ENCODE assay signal across 22 cellular contexts in the genomic region with DNA sequence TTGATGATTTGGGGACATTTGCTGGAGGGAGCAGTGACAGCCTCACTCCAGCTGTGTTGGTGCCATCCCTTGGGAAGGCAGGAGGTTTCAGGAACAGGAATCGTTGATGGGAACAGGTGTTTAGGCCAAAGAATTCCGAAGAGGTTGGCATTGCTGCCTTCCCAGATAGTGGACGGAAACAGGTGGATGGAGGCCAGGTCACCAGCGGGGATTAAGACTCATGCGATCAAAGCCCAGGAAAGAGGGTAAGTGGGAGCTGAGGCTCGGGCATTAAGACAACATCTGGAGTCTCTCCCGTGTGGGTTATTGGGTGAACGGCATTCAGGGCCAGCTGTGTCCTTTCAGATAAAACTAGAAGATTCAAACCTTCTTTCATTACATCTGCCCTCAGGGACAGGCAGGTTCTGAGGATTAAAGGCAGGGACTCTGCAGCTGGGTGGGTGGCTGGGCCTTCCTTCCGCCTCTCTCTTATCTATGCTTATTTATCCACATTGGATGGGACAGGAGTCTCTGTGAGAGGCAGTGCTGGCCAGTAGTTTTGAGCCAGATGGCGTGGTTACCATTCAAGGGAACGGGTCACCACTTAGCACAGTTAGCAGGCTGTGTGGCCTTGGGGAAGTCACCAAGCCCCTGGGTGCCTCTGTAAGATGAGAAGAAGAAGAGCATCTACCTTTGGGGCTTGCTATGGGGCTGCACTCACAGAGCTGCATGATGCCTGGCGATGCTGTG.
DNase-seq lines count a peak whose midpoint lies in the region; ATAC-seq, FAIRE-seq and TF ChIP-seq lines count a peak whose summit lies in the region.
"Had no signal": no experiment of that assay in that cellular context is flagged by ENCODE, and none has a peak within 500 bp of the region (broad histone marks: within the 10 kb centered on the region; RNA-seq: fewer than 3 reads in every experiment).

No MANE protein-coding gene starts in this region.

- H3K36me3 ChIP-seq in SK-N-SH (replicated peaks in 1 of 2; ENCODE audit: control insufficient read depth in 1 of 2, insufficient read depth in 2 of 2, low read length in 1 of 2): no peaks in the 10 kb centered on the region
- H3K36me3 ChIP-seq in K562 (ENCODE audit: control insufficient read depth, insufficient read depth, low read length): no peaks in the 10 kb centered on the region
- no peaks in the 10 kb centered on the region for H3K36me3 ChIP-seq in spleen

- CTCF ChIA-PET in SK-N-SH (lab: Yijun Ruan, JAX): interaction anchor here (1.0 to 11.3 kb wide), 7 partner anchors 8 to 438 kb away, joined by 3 to 125 read pairs (median 4); no protein-coding TSS in a partner anchor
- CTCF ChIA-PET in K562 (lab: Yijun Ruan, JAX; ENCODE audit: low intra/inter-chr PET ratio): no interaction called here

- intact Hi-C loops in K562 (cut with micrococcal nuclease): no loop called here
- intact Hi-C loops in spleen (cut with DNase I; ENCODE audit: low total_unique reads): no loop called here

- no peaks in the 10 kb centered on the region for H3K9me1 ChIP-seq in K562 (ENCODE audit: control insufficient read depth, insufficient read depth, low read length)

- H3K9me2 ChIP-seq in SK-N-SH: no peaks in the 10 kb centered on the region

- no peaks in the 10 kb centered on the region for H3K79me2 ChIP-seq in SK-N-SH (ENCODE audit: insufficient read depth)
- no peaks in the 10 kb centered on the region for H3K79me2 ChIP-seq in K562 (ENCODE audit: control insufficient read depth, insufficient read depth, low read length)

- TF ChIP-seq CTCF in SK-N-SH (IDR thresholded peaks at IDR 0.05): no peak
- TF ChIP-seq CTCF in K562 (IDR thresholded peaks at IDR 0.05 in 2 of 3, conservative IDR thresholded peaks at IDR 0.05 in 1 of 3; ENCODE audit: insufficient read depth in 2 of 3, low read depth in 1 of 3, low read length in 3 of 3): no peak
- no peak for TF ChIP-seq CTCF in spleen (IDR thresholded peaks at IDR 0.05 in 8 of 11, conservative IDR thresholded peaks at IDR 0.05 in 3 of 11)

- TF ChIP-seq POLR2A in K562 (conservative IDR thresholded peaks at IDR 0.05): no peak
- TF ChIP-seq POLR2A in spleen (IDR thresholded peaks at IDR 0.05): no peak

- 48% methylated on average over 12 of the region's 12 CpGs for WGBS in SK-N-SH (ENCODE audit: low lambda C conversion rate)
- WGBS in K562 (ENCODE audit: insufficient coverage, low coverage, missing lambda C conversion rate): under 1% methylated on average over 12 of the region's 12 CpGs
- WGBS in spleen, 5 donors: 66 to 76% (median 74%) methylated on average over 11 to 12 of the region's 12 CpGs

- H3K4me3 ChIP-seq in SK-N-SH (ENCODE audit: low read depth in 2 of 2, low read length in 1 of 2) (no peak overlapping the region), K562 (no peak overlapping the region), spleen (no peak overlapping the region)
- H3K4me3 ChIP-seq: GM12878, GM23248, SK-N-MC had no signal

- in situ Hi-C loops in K562 (cut with MboI): no loop called here

- H3K9ac ChIP-seq in SK-N-SH (no peak overlapping the region), K562 (ENCODE audit: insufficient read depth in 1 of 2, low read depth in 2 of 2, low read length in 2 of 2) (no peak overlapping the region)
- H3K9ac ChIP-seq: GM23248 had no signal

- H3K9me3 ChIP-seq in SK-N-SH (no peaks in the 10 kb centered on the region), K562 (replicated peaks; ENCODE audit: control insufficient read depth, insufficient read depth, low read depth, low read length) (no peaks in the 10 kb centered on the region), spleen (no peaks in the 10 kb centered on the region)

- H3K27ac ChIP-seq in SK-N-SH (ENCODE audit: low read depth in 2 of 2, low read length in 1 of 2) (no peak overlapping the region), K562 (ENCODE audit: extremely low read depth, low read depth, low read length) (no peak overlapping the region), spleen (no peak overlapping the region)
- H3K27ac ChIP-seq: GM23248, SK-N-MC had no signal

- no peak for TF ChIP-seq EP300 in SK-N-SH (IDR thresholded peaks at IDR 0.05; ENCODE audit: borderline replicate concordance in 1 of 2, low read depth in 1 of 2, low read length in 1 of 2)
- no peak for TF ChIP-seq EP300 in K562 (IDR thresholded peaks at IDR 0.05; ENCODE audit: low read length)

- no TSS peak for BruUV-seq in K562 (replicated peaks; lab: Mats Ljungman, UMichigan)

- no peaks in the 10 kb centered on the region for H3F3A ChIP-seq in SK-N-SH (replicated peaks; ENCODE audit: insufficient read depth)

- H4K20me1 ChIP-seq in SK-N-SH (ENCODE audit: insufficient read depth) (no peaks in the 10 kb centered on the region), K562 (replicated peaks; ENCODE audit: control insufficient read depth, insufficient read depth, low read length) (peaks cover 15% of the 10 kb centered on the region; the same call in 1 of the 2 replicates)

- no peak overlapping the region for H3K4me2 ChIP-seq in SK-N-SH
- no peak overlapping the region for H3K4me2 ChIP-seq in K562 (ENCODE audit: insufficient read depth, low read length)

- ATAC-seq in SK-N-SH treated with all-trans-retinoic acid at 6 μM for 48 hours (no peak), K562 (peak; percentile 15; the same call in 1 of the 3 replicates), GM21825 (IDR thresholded peaks at IDR 0.05; ENCODE audit: unreplicated experiment) (no peak), esophagus mucosa (no peak)
- ATAC-seq: GM12878 had no signal

- DNase-seq in SK-N-SH: peak; percentile 59
- DNase-seq in GF-D8 (lab: John Stamatoyannopoulos, UW): peak; percentile 71
- DNase-seq in K562 (ENCODE audit: extremely low read depth in 1 of 4, low spot score in 3 of 4): no peak
- peak; percentile 31 for DNase-seq in spleen
- DNase-seq in DMS53 treated with DMSO at 0.1 percent for 48 hours (lab: John Stamatoyannopoulos, UW; ENCODE audit: unreplicated experiment): no peak
- DNase-seq: 8988T, COR-L47, DMS79 treated with DMSO at 0.1 percent for 48 hours, GM23248, H9, HFFc6, NCI-H1694 treated with DMSO at 0.1 percent for 48 hours, NCI-H446 treated with DMSO at 0.1 percent for 48 hours, NCI-H526 treated with DMSO at 0.1 percent for 48 hours, OCI-M1, SHP77 had no signal

- POLR2A ChIA-PET in SK-N-SH (lab: Yijun Ruan, JAX) (no interaction called here), K562 (lab: Yijun Ruan, JAX) (interaction anchor here (1.2 kb wide), 1 partner anchor 160 kb away, joined by 3 read pairs; no protein-coding TSS in a partner anchor)

- H2AFZ ChIP-seq in SK-N-SH (ENCODE audit: low read depth) (no peak overlapping the region), K562 (ENCODE audit: low read depth, low read length) (no peak overlapping the region)
- H2AFZ ChIP-seq: GM23248 had no signal

- peak; percentile 44 for FAIRE-seq in K562 (lab: Jason Lieb, UNC)
- FAIRE-seq: GM12878, RCC 7860 had no signal

- H3K27me3 ChIP-seq in SK-N-SH (ENCODE audit: insufficient read depth) (peaks cover 61% of the 10 kb centered on the region), K562 (ENCODE audit: control insufficient read depth in 2 of 2, insufficient read depth in 2 of 2, low read length in 2 of 2) (peaks cover 42 to 73% of the 10 kb centered on the region in 2 experiments), spleen (replicated peaks in 1 of 7) (peaks cover 0 to 72% (median 23%) of the 10 kb centered on the region in 7 donors)

- H3K4me1 ChIP-seq in SK-N-SH (ENCODE audit: control insufficient read depth in 1 of 2, insufficient read depth in 2 of 2, low read depth in 1 of 2, low read length in 1 of 2) (peaks cover 0 to 2% of the 10 kb centered on the region in 2 experiments; a peak in 1 of 4 replicates), K562 (replicated peaks in 1 of 2; ENCODE audit: control insufficient read depth in 2 of 2, insufficient read depth in 2 of 2, low read length in 2 of 2) (no peaks in the 10 kb centered on the region), spleen (peaks cover 4 to 17% (median 12%) of the 10 kb centered on the region in 6 donors)

- TF ChIP-seq RAD21 in SK-N-SH (IDR thresholded peaks at IDR 0.05; ENCODE audit: low read length) (no peak), K562 (CRISPR knock-in tag; conservative IDR thresholded peaks at IDR 0.05 in 1 of 2, IDR thresholded peaks at IDR 0.05 in 1 of 2) (no peak)

TF ChIP-seq in SK-N-SH, 30 proteins besides CTCF, POLR2A, EP300 and RAD21 (continues in another document):
- TF ChIP-seq TEAD4 (IDR thresholded peaks at IDR 0.05; ENCODE audit: borderline replicate concordance, insufficient read depth) (no peak), SMC3 (IDR thresholded peaks at IDR 0.05; ENCODE audit: low read depth, low read length) (no peak)
- TF ChIP-seq, protein P1, sequence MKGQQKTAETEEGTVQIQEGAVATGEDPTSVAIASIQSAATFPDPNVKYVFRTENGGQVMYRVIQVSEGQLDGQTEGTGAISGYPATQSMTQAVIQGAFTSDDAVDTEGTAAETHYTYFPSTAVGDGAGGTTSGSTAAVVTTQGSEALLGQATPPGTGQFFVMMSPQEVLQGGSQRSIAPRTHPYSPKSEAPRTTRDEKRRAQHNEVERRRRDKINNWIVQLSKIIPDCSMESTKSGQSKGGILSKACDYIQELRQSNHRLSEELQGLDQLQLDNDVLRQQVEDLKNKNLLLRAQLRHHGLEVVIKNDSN (IDR thresholded peaks at IDR 0.05; ENCODE audit: borderline replicate concordance, low read depth): no peak

TF ChIP-seq in SK-N-SH treated with all-trans-retinoic acid at 6 μM for 48 hours, 23 proteins besides CTCF, POLR2A, EP300 and RAD21 (continues in another document):
- no peak for TF ChIP-seq BACH2 (CRISPR knock-in tag; IDR thresholded peaks at IDR 0.05; ENCODE audit: borderline replicate concordance)
- TF ChIP-seq ZNF565 (CRISPR knock-in tag; conservative IDR thresholded peaks at IDR 0.05; ENCODE audit: low read depth): no peak
- no peak for TF ChIP-seq TCF4 (CRISPR knock-in tag; IDR thresholded peaks at IDR 0.05; ENCODE audit: borderline replicate concordance)
- TF ChIP-seq ZFP30 (CRISPR knock-in tag; IDR thresholded peaks at IDR 0.05): no peak

TF ChIP-seq in K562, 482 proteins besides CTCF, POLR2A, EP300 and RAD21:
- TF ChIP-seq CBFA2T3 (IDR thresholded peaks at IDR 0.05): 0 out of 2 replicates have a peak, but pooled peaks have one; percentile 11
- no peak for TF ChIP-seq CBFB (CRISPR knock-in tag; IDR thresholded peaks at IDR 0.05)

Comparison
In these comparisons a context has a peak if more than half of its experiments do, and no peak if none do; other contexts are left out.
1. DNase-seq: peak in SK-N-SH (single experiment), GF-D8 (single experiment) and spleen (single experiment); none in K562 (0 of 4) and DMS53 treated with DMSO at 0.1 percent for 48 hours (single experiment).